ENCODE assay signal across 8 cellular contexts in genomic region chr12:70365648-70366518, GRCh38. TPM values are rescaled to one million over a fixed set of nuclear protein-coding genes. Genes with fewer than 3 reads are reported as not detected.
DNase-seq lines count a peak whose midpoint lies in the region; ATAC-seq and TF ChIP-seq lines count a peak whose summit lies in the region.

KCNMB4 (plus strand) TSS chr12:70366290; CDS start chr12:70366735, 445 bp downstream.

- peaks cover 37% of the 10 kb centered on the region for H3K27me3 Mint-ChIP-seq in activated CD4-positive, alpha-beta memory T cell treated with anti-CD3 and anti-CD28 coated beads, Interleukin-2, amount 10 ng/mL, durations not matched to agents 7 days and 5 days

- no peaks in the 10 kb centered on the region for H3K9me3 Mint-ChIP-seq in activated CD4-positive, alpha-beta memory T cell treated with anti-CD3 and anti-CD28 coated beads, Interleukin-2, amount 10 ng/mL, durations not matched to agents 7 days and 5 days

- TF ChIP-seq CTCF in AG04449 (IDR thresholded peaks at IDR 0.05; ENCODE audit: insufficient read depth, low read length, missing control alignments) = no peak

- peaks cover 21% of the 10 kb centered on the region for H3K4me1 Mint-ChIP-seq in activated CD4-positive, alpha-beta memory T cell treated with anti-CD3 and anti-CD28 coated beads, Interleukin-2, amount 10 ng/mL, durations not matched to agents 7 days and 5 days

- H3K27ac Mint-ChIP-seq in activated CD4-positive, alpha-beta memory T cell treated with anti-CD3 and anti-CD28 coated beads, Interleukin-2, amount 10 ng/mL, durations not matched to agents 7 days and 5 days = no peak within 1 kb of the TSS

- no peak for DNase-seq in AG04449 (ENCODE audit: low read depth, low spot score)
- DNase-seq in NCI-H510A (lab: John Stamatoyannopoulos, UW) = peak; percentile 79
- DNase-seq in activated CD4-positive, alpha-beta memory T cell treated with anti-CD3 and anti-CD28 coated beads, Interleukin-2, amount 10 ng/mL, durations not matched to agents 7 days and 5 days = peak; percentile 71
- DNase-seq in mesenteric fat pad (ENCODE audit: low spot score) = peak; percentile 90
- peak; percentile 65 to 74 for DNase-seq in stimulated activated CD8-positive, alpha-beta memory T cell treated with anti-CD3 and anti-CD28 coated beads, Interleukin-15, amount 100 ng/mL, for 48 hours (ENCODE audit: low read depth in 2 of 2)

- no peak within 1 kb of the TSS for H3K27ac ChIP-seq in ectodermal cell (ENCODE audit: insufficient read depth, low read depth, low read length, poor library complexity, severe bottlenecking)

- peaks cover 7% of the 10 kb centered on the region for H3K4me1 ChIP-seq in ectodermal cell (ENCODE audit: control insufficient read depth, insufficient read depth, low read length)

- CTCF ChIA-PET in AG04449 (lab: Yijun Ruan, JAX) = interaction anchor here (1.0 kb wide), 1 partner anchor 481 kb away, joined by 3 read pairs; no protein-coding TSS in a partner anchor
- CTCF ChIA-PET in activated CD4-positive, alpha-beta memory T cell treated with anti-CD3 and anti-CD28 coated beads, Interleukin-2, amount 10 ng/mL, durations not matched to agents 7 days and 5 days (lab: Charles Lee) = interaction anchor here (0.7 kb wide), 1 partner anchor 9 kb away, joined by 3 read pairs; no protein-coding TSS in a partner anchor

- 0 to 1% methylated on average over 88 of the region's 88 CpGs for WGBS in ectodermal cell, 2 experiments

- POLR2A ChIA-PET in AG04449 (lab: Yijun Ruan, JAX) = no interaction called here
- POLR2A ChIA-PET in activated CD4-positive, alpha-beta memory T cell treated with anti-CD3 and anti-CD28 coated beads, Interleukin-2, amount 10 ng/mL, durations not matched to agents 7 days and 5 days (lab: Charles Lee) = interaction anchor here (0.6 to 1.0 kb wide), 3 partner anchors 9 to 123 kb away, joined by 3 read pairs; no protein-coding TSS in a partner anchor

- H3K4me3 Mint-ChIP-seq in activated CD4-positive, alpha-beta memory T cell treated with anti-CD3 and anti-CD28 coated beads, Interleukin-2, amount 10 ng/mL, durations not matched to agents 7 days and 5 days = peak within 1 kb of the TSS; percentile 83

- H3K9me3 ChIP-seq in ectodermal cell (ENCODE audit: control insufficient read depth, low read length) = no peaks in the 10 kb centered on the region

- H3K36me3 ChIP-seq in ectodermal cell (ENCODE audit: control insufficient read depth, insufficient read depth, low read length) = no peaks in the 10 kb centered on the region

- peak; percentile 87 for ATAC-seq in GM19023 (IDR thresholded peaks at IDR 0.05; ENCODE audit: unreplicated experiment)
- ATAC-seq in HG03159 (IDR thresholded peaks at IDR 0.05; ENCODE audit: unreplicated experiment) = peak; percentile 82

- H3K36me3 Mint-ChIP-seq in activated CD4-positive, alpha-beta memory T cell treated with anti-CD3 and anti-CD28 coated beads, Interleukin-2, amount 10 ng/mL, durations not matched to agents 7 days and 5 days (ENCODE audit: low read depth) = no peaks in the 10 kb centered on the region

- H3K27me3 ChIP-seq in ectodermal cell (ENCODE audit: control insufficient read depth, insufficient read depth, low read length, poor library complexity, severe bottlenecking) = peaks cover 39% of the 10 kb centered on the region

- H3K4me3 ChIP-seq in AG04449 (ENCODE audit: low read depth, low read length) = peak within 1 kb of the TSS; percentile 63
- H3K4me3 ChIP-seq in ectodermal cell (ENCODE audit: insufficient read depth, low read depth, low read length) = peak within 1 kb of the TSS; percentile 80

RNA-seq across cellular contexts. Expression of gene KCNMB4, which starts in this region (rescaled TPM):
- under 1 TPM; 0.23 to 0.33 TPM for total RNA-seq in activated CD4-positive, alpha-beta memory T cell treated with anti-CD3 and anti-CD28 coated beads, Interleukin-2, amount 10 ng/mL, durations not matched to agents 7 days and 5 days
- 8.4 TPM for polyA plus RNA-seq in ectodermal cell (2013, experiment 1 of 4)
- 11.5 TPM for polyA plus RNA-seq in ectodermal cell (2013, experiment 2 of 4)
- polyA plus RNA-seq in ectodermal cell (2013, experiment 3 of 4) = 8.7 TPM
- polyA plus RNA-seq in ectodermal cell (2013, experiment 4 of 4) = 8.5 TPM
- total RNA-seq in mesenteric fat pad = 1.2 TPM

Comparison
In these comparisons a context has a peak if more than half of its experiments do, and no peak if none do; other contexts are left out.
1. Peak in DNase-seq in activated CD4-positive, alpha-beta memory T cell treated with anti-CD3 and anti-CD28 coated beads, Interleukin-2, amount 10 ng/mL, durations not matched to agents 7 days and 5 days; RNA of the gene not detected or under 1 TPM.